Comparison of ENCODE assay signal across 10 cellular contexts in genomic region chr15:40055576-40056293, GRCh38. TPM values are rescaled to one million over a fixed set of nuclear protein-coding genes. Genes with fewer than 3 reads are reported as not detected.
DNase-seq lines count a peak whose midpoint lies in the region; ATAC-seq and TF ChIP-seq lines count a peak whose summit lies in the region.
"Had no signal": no experiment of that assay in that cellular context is flagged by ENCODE, and none has a peak within 500 bp of the region (broad histone marks: within the 10 kb centered on the region; RNA-seq: fewer than 3 reads in every experiment).

No MANE protein-coding gene starts in this region.

- H3K36me3 Mint-ChIP-seq in activated CD4-positive, alpha-beta T cell treated with anti-CD3 and anti-CD28 coated beads, Interleukin-2, amount 10 ng/mL, durations not matched to agents 24 days and 14 days (ENCODE audit: low read depth) = peaks cover 6% of the 10 kb centered on the region

- no peak overlapping the region for H3K27ac Mint-ChIP-seq in activated CD4-positive, alpha-beta T cell treated with anti-CD3 and anti-CD28 coated beads, Interleukin-2, amount 10 ng/mL, durations not matched to agents 24 days and 14 days
- H3K27ac Mint-ChIP-seq in stimulated activated naive CD8-positive, alpha-beta T cell treated with anti-CD3 and anti-CD28 coated beads, Interleukin-15, amount 100 ng/mL, for 72 hours = no peak overlapping the region

- DNase-seq in activated CD4-positive, alpha-beta T cell treated with anti-CD3 and anti-CD28 coated beads, Interleukin-2, amount 10 ng/mL, durations not matched to agents 24 days and 14 days = peak; percentile 58
- no peak for DNase-seq in activated CD4-positive, alpha-beta T cell treated with anti-CD3 and anti-CD28 coated beads, Interleukin-2, amount 50 U/mL, for 1 hour
- peak in 1 of 3 donors; percentile 19 for DNase-seq in Peyer's patch
- DNase-seq in left cardiac atrium = peak; percentile 55
- DNase-seq in stimulated activated naive CD8-positive, alpha-beta T cell treated with anti-CD3 and anti-CD28 coated beads, Interleukin-15, amount 100 ng/mL, for 72 hours = peak in 1 of 2 donors; percentile 9
- DNase-seq in stimulated activated naive CD4-positive, alpha-beta T cell treated with Interleukin-2 at 50 U/mL for 16 hours (lab: John Stamatoyannopoulos, UW) = no peak
- no peak for DNase-seq in SKM-1 (lab: John Stamatoyannopoulos, UW; ENCODE audit: unreplicated experiment)

- H3K27ac ChIP-seq in Peyer's patch = peak overlapping the region; percentile 46 to 85 (median 56)

- no peaks in the 10 kb centered on the region for H3K9me3 ChIP-seq in Peyer's patch
- H3K9me3 ChIP-seq: tibial nerve had no signal

- peaks cover 3 to 47% (median 35%) of the 10 kb centered on the region in 4 donors for H3K4me1 ChIP-seq in Peyer's patch

- ATAC-seq in left cardiac atrium (peak; percentile 74 to 79), GM21367 (IDR thresholded peaks at IDR 0.05; ENCODE audit: unreplicated experiment) (no peak)
- ATAC-seq in stimulated activated naive CD8-positive, alpha-beta T cell treated with anti-CD3 and anti-CD28 coated beads, Interleukin-15, amount 100 ng/mL, for 72 hours = peak; percentile 13
- ATAC-seq: HCT116 had no signal

- H3K4me1 Mint-ChIP-seq in activated CD4-positive, alpha-beta T cell treated with anti-CD3 and anti-CD28 coated beads, Interleukin-2, amount 10 ng/mL, durations not matched to agents 24 days and 14 days = peaks cover 55% of the 10 kb centered on the region
- H3K4me1 Mint-ChIP-seq in stimulated activated naive CD8-positive, alpha-beta T cell treated with anti-CD3 and anti-CD28 coated beads, Interleukin-15, amount 100 ng/mL, for 72 hours = peaks cover 78% of the 10 kb centered on the region

- intact Hi-C loops in activated CD4-positive, alpha-beta T cell treated with anti-CD3 and anti-CD28 coated beads, Interleukin-2, amount 10 ng/mL, durations not matched to agents 24 days and 14 days (cut with micrococcal nuclease) = no loop called here
- intact Hi-C loops in left cardiac atrium (cut with DNase I) = no loop called here

- no peaks in the 10 kb centered on the region for H3K27me3 Mint-ChIP-seq in activated CD4-positive, alpha-beta T cell treated with anti-CD3 and anti-CD28 coated beads, Interleukin-2, amount 10 ng/mL, durations not matched to agents 24 days and 14 days
- H3K27me3 Mint-ChIP-seq in stimulated activated naive CD8-positive, alpha-beta T cell treated with anti-CD3 and anti-CD28 coated beads, Interleukin-15, amount 100 ng/mL, for 72 hours = no peaks in the 10 kb centered on the region

- no peak for TF ChIP-seq POLR2A in Peyer's patch (IDR thresholded peaks at IDR 0.05)

- no peak overlapping the region for H3K4me3 ChIP-seq in Peyer's patch
- H3K4me3 ChIP-seq: tibial nerve had no signal

- H3K4me3 Mint-ChIP-seq in activated CD4-positive, alpha-beta T cell treated with anti-CD3 and anti-CD28 coated beads, Interleukin-2, amount 10 ng/mL, durations not matched to agents 24 days and 14 days = no peak overlapping the region
- H3K4me3 Mint-ChIP-seq in stimulated activated naive CD8-positive, alpha-beta T cell treated with anti-CD3 and anti-CD28 coated beads, Interleukin-15, amount 100 ng/mL, for 72 hours = peak overlapping the region in 1 of 2 donors; percentile 73

- no peaks in the 10 kb centered on the region for H3K36me3 ChIP-seq in Peyer's patch

- no peak for TF ChIP-seq CTCF in Peyer's patch (IDR thresholded peaks at IDR 0.05)

- no peaks in the 10 kb centered on the region for H3K9me3 Mint-ChIP-seq in activated CD4-positive, alpha-beta T cell treated with anti-CD3 and anti-CD28 coated beads, Interleukin-2, amount 10 ng/mL, durations not matched to agents 24 days and 14 days
- no peaks in the 10 kb centered on the region for H3K9me3 Mint-ChIP-seq in stimulated activated naive CD8-positive, alpha-beta T cell treated with anti-CD3 and anti-CD28 coated beads, Interleukin-15, amount 100 ng/mL, for 72 hours

- H3K27me3 ChIP-seq in Peyer's patch = no peaks in the 10 kb centered on the region
- H3K27me3 ChIP-seq: tibial nerve had no signal

RNA-seq across cellular contexts. Expression of gene SRP14, which starts 16.8 kb away (rescaled TPM):
- total RNA-seq in activated CD4-positive, alpha-beta T cell treated with anti-CD3 and anti-CD28 coated beads, Interleukin-2, amount 10 ng/mL, durations not matched to agents 24 days and 14 days = 153 and 155 TPM in 2 replicates
- total RNA-seq in Peyer's patch (100 to 1,000 TPM; 105 to 163 (median 146) TPM), left cardiac atrium (100 to 1,000 TPM; 174 to 197 TPM)

RNA-seq across cellular contexts. Expression of gene BMF, which starts 52.9 kb away (rescaled TPM):
- total RNA-seq in activated CD4-positive, alpha-beta T cell treated with anti-CD3 and anti-CD28 coated beads, Interleukin-2, amount 10 ng/mL, durations not matched to agents 24 days and 14 days = 8.4 and 9.1 TPM in 2 replicates
- 10 to 100 TPM; 13.5 to 98.2 (median 26.1) TPM for total RNA-seq in Peyer's patch
- total RNA-seq in left cardiac atrium = 1 to 10 TPM; 1.9 to 5.0 TPM

Comparison
In these comparisons a context has a peak if more than half of its experiments do, and no peak if none do; other contexts are left out.
1. DNase-seq: peak in activated CD4-positive, alpha-beta T cell treated with anti-CD3 and anti-CD28 coated beads, Interleukin-2, amount 10 ng/mL, durations not matched to agents 24 days and 14 days (single experiment) and left cardiac atrium (single experiment); none in activated CD4-positive, alpha-beta T cell treated with anti-CD3 and anti-CD28 coated beads, Interleukin-2, amount 50 U/mL, for 1 hour (single experiment), stimulated activated naive CD4-positive, alpha-beta T cell treated with Interleukin-2 at 50 U/mL for 16 hours (single experiment) and SKM-1 (single experiment).